9 cellular contexts compared by ENCODE assay signal in genomic region chr2:46493241-46493970, GRCh38. TPM values are rescaled to one million over a fixed set of nuclear protein-coding genes. Genes with fewer than 3 reads are reported as not detected.
DNase-seq lines count a peak whose midpoint lies in the region; ATAC-seq and TF ChIP-seq lines count a peak whose summit lies in the region.
"Had no signal": no experiment of that assay in that cellular context is flagged by ENCODE, and none has a peak within 500 bp of the region (broad histone marks: within the 10 kb centered on the region; RNA-seq: fewer than 3 reads in every experiment).

No MANE protein-coding gene starts in this region.

- CTCF ChIA-PET in RWPE1 (lab: Yijun Ruan, JAX): interaction anchor here (0.5 to 0.6 kb wide), 2 partner anchors 120 to 331 kb away, joined by 3 to 4 read pairs; no protein-coding TSS in a partner anchor

- DNase-seq in SIG-M5 treated with dmso at 0.1 percent for 504 hours (lab: John Stamatoyannopoulos, UW; ENCODE audit: unreplicated experiment): peak; percentile 60
- DNase-seq in SIG-M5 (lab: John Stamatoyannopoulos, UW): no peak
- peak; percentile 65 for DNase-seq in RWPE1 (ENCODE audit: low spot score)
- no peak for DNase-seq in natural killer cell
- no peak for DNase-seq in NCI-H1694 treated with DMSO at 0.1 percent for 48 hours (lab: John Stamatoyannopoulos, UW)
- DNase-seq in posterior vena cava (ENCODE audit: low spot score): no peak
- no peak for DNase-seq in Right ventricle myocardium inferior (ENCODE audit: missing footprints)

- H3K36me3 Mint-ChIP-seq in natural killer cell: no peaks in the 10 kb centered on the region

- peaks cover 12 to 20% of the 10 kb centered on the region in 2 donors for H3K4me1 Mint-ChIP-seq in natural killer cell

- intact Hi-C loops in natural killer cell (cut with micrococcal nuclease): no loop called here
- intact Hi-C loops in posterior vena cava (cut with DNase I): loop anchor here in 1 of 2 donors (2.0 kb wide), 1 partner anchor 15 kb away; the partner anchor contains the start of gene TMEM247
- intact Hi-C loops in Right ventricle myocardium inferior (cut with DNase I): no loop called here

- peak; percentile 85 for ATAC-seq in HG02870 (IDR thresholded peaks at IDR 0.05; ENCODE audit: unreplicated experiment)
- peak; percentile 77 to 88 (median 87) for ATAC-seq in natural killer cell
- no peak for ATAC-seq in Right ventricle myocardium inferior

- H3K27ac ChIP-seq in RWPE1: peak overlapping the region; percentile 68

- peaks cover 0 to 4% of the 10 kb centered on the region in 2 donors for H3K27me3 Mint-ChIP-seq in natural killer cell (ENCODE audit: low read depth in 2 of 2)

- peak overlapping the region; percentile 72 to 84 for H3K27ac Mint-ChIP-seq in natural killer cell

- H3K4me3 Mint-ChIP-seq in natural killer cell: peak overlapping the region; percentile 22

- POLR2A ChIA-PET in RWPE1 (lab: Yijun Ruan, JAX; ENCODE audit: low non-redundant PET): no interaction called here

- no peak for TF ChIP-seq CTCF in RWPE1 (conservative IDR thresholded peaks at IDR 0.05; ENCODE audit: low read depth)
- no peak for TF ChIP-seq CTCF in natural killer cell (IDR thresholded peaks at IDR 0.05)

- no peaks in the 10 kb centered on the region for H3K9me3 Mint-ChIP-seq in natural killer cell

RNA-seq across cellular contexts. Expression of gene TMEM247, which starts 14.0 kb away (rescaled TPM):
- not detected for total RNA-seq in natural killer cell
- not detected for total RNA-seq in posterior vena cava
- total RNA-seq in Right ventricle myocardium inferior: not detected
- total RNA-seq: mononuclear cell had no signal

RNA-seq across cellular contexts. Expression of gene RHOQ, which starts 48.9 kb away (rescaled TPM):
- 100 to 1,000 TPM in 2 of 3 donors, 10 to 100 TPM in 1; 93.7 to 131 (median 102) TPM for total RNA-seq in natural killer cell
- total RNA-seq in posterior vena cava: 100 to 1,000 TPM; 162 to 201 TPM
- 415 TPM for total RNA-seq in Right ventricle myocardium inferior

RNA-seq across cellular contexts. Expression of gene ATP6V1E2, which starts 49.0 kb away (rescaled TPM):
- total RNA-seq in natural killer cell (10 to 100 TPM in 1 of 3 donors, 1 to 10 TPM in 2; 5.5 to 10.5 (median 7.9) TPM), posterior vena cava (1 to 10 TPM; 4.9 to 5.3 TPM), Right ventricle myocardium inferior (6.7 TPM)

Comparison
In these comparisons a context has a peak if more than half of its experiments do, and no peak if none do; other contexts are left out.
1. DNase-seq: peak in SIG-M5 treated with dmso at 0.1 percent for 504 hours (single experiment) and RWPE1 (single experiment); none in SIG-M5 (single experiment), natural killer cell (single experiment), NCI-H1694 treated with DMSO at 0.1 percent for 48 hours (single experiment), posterior vena cava (single experiment) and Right ventricle myocardium inferior (single experiment).